20 cellular contexts compared by ENCODE assay signal in genomic region chr1:161031874-161032273, GRCh38. TPM values are rescaled to one million over a fixed set of nuclear protein-coding genes. Genes with fewer than 3 reads are reported as not detected.
DNase-seq lines count a peak whose midpoint lies in the region; ATAC-seq and TF ChIP-seq lines count a peak whose summit lies in the region.
"Had no signal": no experiment of that assay in that cellular context is flagged by ENCODE, and none has a peak within 500 bp of the region (broad histone marks: within the 10 kb centered on the region; RNA-seq: fewer than 3 reads in every experiment).

No MANE protein-coding gene starts in this region.

- DNase-seq in activated CD4-positive, alpha-beta T cell treated with anti-CD3 and anti-CD28 coated beads for 36 hours = no peak
- DNase-seq in activated CD4-positive, alpha-beta T cell treated with anti-CD3 and anti-CD28 coated beads, Interleukin-2, amount 50 U/mL, for 4 hours = no peak
- no peak for DNase-seq in activated T-helper 2 cell treated with anti-CD3 and anti-CD28 coated beads, Interferon-gamma antibody, Interleukin-2, Interleukin-4, amounts not matched to agents 10 μg/mL and 5 μg/mL and 100 μg/mL, durations not matched to agents 14 hours and 24 hours and 36 hours (ENCODE audit: low spot score)
- no peak for DNase-seq in stimulated activated effector memory CD8-positive, alpha-beta T cell treated with anti-CD3 and anti-CD28 coated beads, Interleukin-12 subunit alpha, Interleukin-12 subunit beta, amount 100 ng/mL, for 72 hours (ENCODE audit: low spot score in 2 of 2)
- no peak for DNase-seq in uterus
- DNase-seq: AML-193; CD4-positive, CD25-positive, alpha-beta regulatory T cell; COR-L47; DMS 273 treated with DMSO at 0.1 percent for 48 hours; KG1; NCI-H1417 treated with DMSO at 0.1 percent for 48 hours; NCI-H187 treated with DMSO at 0.1 percent for 48 hours; NCI-H226; NCI-H524 treated with DMSO at 0.1 percent for 48 hours; SJCRH30 had no signal

- no peak for TF ChIP-seq POLR2A in uterus (IDR thresholded peaks at IDR 0.05)

- H3K27ac Mint-ChIP-seq in activated CD4-positive, alpha-beta T cell treated with anti-CD3 and anti-CD28 coated beads for 36 hours = peak overlapping the region; percentile 53
- peak overlapping the region; percentile 55 for H3K27ac Mint-ChIP-seq in activated T-helper 2 cell treated with anti-CD3 and anti-CD28 coated beads, Interferon-gamma antibody, Interleukin-2, Interleukin-4, amounts not matched to agents 10 μg/mL and 5 μg/mL and 100 μg/mL, durations not matched to agents 14 hours and 24 hours and 36 hours
- H3K27ac Mint-ChIP-seq in dendritic cell treated with granulocyte-macrophage colony-stimulating factor and Interleukin-4, amounts not matched to agents 40 ng/mL and 50 ng/mL, for 4 days = peak overlapping the region; percentile 19
- peak overlapping the region; percentile 84 for H3K27ac Mint-ChIP-seq in stimulated activated effector memory CD8-positive, alpha-beta T cell treated with anti-CD3 and anti-CD28 coated beads, Interleukin-12 subunit alpha, Interleukin-12 subunit beta, amount 100 ng/mL, for 72 hours

- no peak for TF ChIP-seq CTCF in uterus (IDR thresholded peaks at IDR 0.05)

- peaks cover 14% of the 10 kb centered on the region for H3K36me3 Mint-ChIP-seq in activated CD4-positive, alpha-beta T cell treated with anti-CD3 and anti-CD28 coated beads for 36 hours (ENCODE audit: low read depth)
- H3K36me3 Mint-ChIP-seq in activated T-helper 2 cell treated with anti-CD3 and anti-CD28 coated beads, Interferon-gamma antibody, Interleukin-2, Interleukin-4, amounts not matched to agents 10 μg/mL and 5 μg/mL and 100 μg/mL, durations not matched to agents 14 hours and 24 hours and 36 hours (ENCODE audit: low read depth) = peaks cover 25% of the 10 kb centered on the region
- H3K36me3 Mint-ChIP-seq in dendritic cell treated with granulocyte-macrophage colony-stimulating factor and Interleukin-4, amounts not matched to agents 40 ng/mL and 50 ng/mL, for 4 days (ENCODE audit: low read depth) = no peaks in the 10 kb centered on the region
- peaks cover 13% of the 10 kb centered on the region for H3K36me3 Mint-ChIP-seq in stimulated activated effector memory CD8-positive, alpha-beta T cell treated with anti-CD3 and anti-CD28 coated beads, Interleukin-12 subunit alpha, Interleukin-12 subunit beta, amount 100 ng/mL, for 72 hours
- H3K36me3 Mint-ChIP-seq: CD4-positive, CD25-positive, alpha-beta regulatory T cell had no signal

- CTCF ChIA-PET in activated CD4-positive, alpha-beta T cell treated with anti-CD3 and anti-CD28 coated beads for 36 hours (lab: Charles Lee) = interaction anchor here (0.6 to 1.8 kb wide), 8 partner anchors 8 to 674 kb away, joined by 3 to 6 read pairs (median 3); partner anchors contain the start of gene F11R

- no peaks in the 10 kb centered on the region for H3K9me3 ChIP-seq in uterus
- H3K9me3 ChIP-seq: SJCRH30 had no signal

- H3K4me1 Mint-ChIP-seq in activated CD4-positive, alpha-beta T cell treated with anti-CD3 and anti-CD28 coated beads for 36 hours = peaks cover 26% of the 10 kb centered on the region
- peaks cover 18% of the 10 kb centered on the region for H3K4me1 Mint-ChIP-seq in activated T-helper 2 cell treated with anti-CD3 and anti-CD28 coated beads, Interferon-gamma antibody, Interleukin-2, Interleukin-4, amounts not matched to agents 10 μg/mL and 5 μg/mL and 100 μg/mL, durations not matched to agents 14 hours and 24 hours and 36 hours (ENCODE audit: low read depth)
- peaks cover 15% of the 10 kb centered on the region for H3K4me1 Mint-ChIP-seq in dendritic cell treated with granulocyte-macrophage colony-stimulating factor and Interleukin-4, amounts not matched to agents 40 ng/mL and 50 ng/mL, for 4 days (ENCODE audit: low read depth)
- H3K4me1 Mint-ChIP-seq in stimulated activated effector memory CD8-positive, alpha-beta T cell treated with anti-CD3 and anti-CD28 coated beads, Interleukin-12 subunit alpha, Interleukin-12 subunit beta, amount 100 ng/mL, for 72 hours = peaks cover 22% of the 10 kb centered on the region

- H3K9me3 Mint-ChIP-seq in activated CD4-positive, alpha-beta T cell treated with anti-CD3 and anti-CD28 coated beads for 36 hours (ENCODE audit: low read depth) = peaks cover 1% of the 10 kb centered on the region
- H3K9me3 Mint-ChIP-seq in activated T-helper 2 cell treated with anti-CD3 and anti-CD28 coated beads, Interferon-gamma antibody, Interleukin-2, Interleukin-4, amounts not matched to agents 10 μg/mL and 5 μg/mL and 100 μg/mL, durations not matched to agents 14 hours and 24 hours and 36 hours = peaks cover 4% of the 10 kb centered on the region
- no peaks in the 10 kb centered on the region for H3K9me3 Mint-ChIP-seq in dendritic cell treated with granulocyte-macrophage colony-stimulating factor and Interleukin-4, amounts not matched to agents 40 ng/mL and 50 ng/mL, for 4 days
- no peaks in the 10 kb centered on the region for H3K9me3 Mint-ChIP-seq in stimulated activated effector memory CD8-positive, alpha-beta T cell treated with anti-CD3 and anti-CD28 coated beads, Interleukin-12 subunit alpha, Interleukin-12 subunit beta, amount 100 ng/mL, for 72 hours
- H3K9me3 Mint-ChIP-seq: CD4-positive, CD25-positive, alpha-beta regulatory T cell had no signal

- H3K4me1 ChIP-seq in uterus = no peaks in the 10 kb centered on the region
- H3K4me1 ChIP-seq: SJCRH30 had no signal

- POLR2A ChIA-PET in activated CD4-positive, alpha-beta T cell treated with anti-CD3 and anti-CD28 coated beads for 36 hours (lab: Charles Lee) = no interaction called here

- H3K4me3 Mint-ChIP-seq in activated CD4-positive, alpha-beta T cell treated with anti-CD3 and anti-CD28 coated beads for 36 hours = no peak overlapping the region
- H3K4me3 Mint-ChIP-seq in activated T-helper 2 cell treated with anti-CD3 and anti-CD28 coated beads, Interferon-gamma antibody, Interleukin-2, Interleukin-4, amounts not matched to agents 10 μg/mL and 5 μg/mL and 100 μg/mL, durations not matched to agents 14 hours and 24 hours and 36 hours (ENCODE audit: low read depth) = no peak overlapping the region
- no peak overlapping the region for H3K4me3 Mint-ChIP-seq in dendritic cell treated with granulocyte-macrophage colony-stimulating factor and Interleukin-4, amounts not matched to agents 40 ng/mL and 50 ng/mL, for 4 days
- H3K4me3 Mint-ChIP-seq in stimulated activated effector memory CD8-positive, alpha-beta T cell treated with anti-CD3 and anti-CD28 coated beads, Interleukin-12 subunit alpha, Interleukin-12 subunit beta, amount 100 ng/mL, for 72 hours = no peak overlapping the region

- H3K36me3 ChIP-seq in uterus = no peaks in the 10 kb centered on the region
- H3K36me3 ChIP-seq: SJCRH30 had no signal

- H3K27me3 Mint-ChIP-seq in activated CD4-positive, alpha-beta T cell treated with anti-CD3 and anti-CD28 coated beads for 36 hours = no peaks in the 10 kb centered on the region
- H3K27me3 Mint-ChIP-seq in activated T-helper 2 cell treated with anti-CD3 and anti-CD28 coated beads, Interferon-gamma antibody, Interleukin-2, Interleukin-4, amounts not matched to agents 10 μg/mL and 5 μg/mL and 100 μg/mL, durations not matched to agents 14 hours and 24 hours and 36 hours (ENCODE audit: low read depth) = no peaks in the 10 kb centered on the region
- H3K27me3 Mint-ChIP-seq in dendritic cell treated with granulocyte-macrophage colony-stimulating factor and Interleukin-4, amounts not matched to agents 40 ng/mL and 50 ng/mL, for 4 days = no peaks in the 10 kb centered on the region
- H3K27me3 Mint-ChIP-seq: CD4-positive, CD25-positive, alpha-beta regulatory T cell had no signal

- ATAC-seq in activated CD4-positive, alpha-beta T cell treated with anti-CD3 and anti-CD28 coated beads for 36 hours = no peak
- no peak for ATAC-seq in stimulated activated effector memory CD8-positive, alpha-beta T cell treated with anti-CD3 and anti-CD28 coated beads, Interleukin-12 subunit alpha, Interleukin-12 subunit beta, amount 100 ng/mL, for 72 hours
- no peak for ATAC-seq in HG03039 (IDR thresholded peaks at IDR 0.05; ENCODE audit: unreplicated experiment)
- ATAC-seq in HG03097 (IDR thresholded peaks at IDR 0.05; ENCODE audit: low FRiP score, unreplicated experiment) = no peak

- no peak overlapping the region for H3K27ac ChIP-seq in uterus
- H3K27ac ChIP-seq: 22Rv1, SJCRH30 had no signal

- H3K4me3 ChIP-seq in uterus = no peak overlapping the region
- H3K4me3 ChIP-seq: SJCRH30 had no signal

- no peaks in the 10 kb centered on the region for H3K27me3 ChIP-seq in uterus
- H3K27me3 ChIP-seq: SJCRH30 had no signal

- intact Hi-C loops in activated CD4-positive, alpha-beta T cell treated with anti-CD3 and anti-CD28 coated beads for 36 hours (cut with DNase I, micrococcal nuclease) = no loop called here
- intact Hi-C loops in activated T-helper 2 cell treated with anti-CD3 and anti-CD28 coated beads, Interferon-gamma antibody, Interleukin-2, Interleukin-4, amounts not matched to agents 10 μg/mL and 5 μg/mL and 100 μg/mL, durations not matched to agents 14 hours and 24 hours and 36 hours (cut with micrococcal nuclease) = loop anchor here (1.0 to 5.0 kb wide), 2 partner anchors 19 to 35 kb away; no protein-coding TSS in a partner anchor
- intact Hi-C loops in dendritic cell treated with granulocyte-macrophage colony-stimulating factor and Interleukin-4, amounts not matched to agents 40 ng/mL and 50 ng/mL, for 4 days (cut with micrococcal nuclease) = no loop called here
- intact Hi-C loops in uterus (cut with DNase I; ENCODE audit: low total_unique reads) = no loop called here

RNA-seq across cellular contexts. Expression of gene TSTD1, which starts 6.9 kb away (rescaled TPM):
- total RNA-seq in activated CD4-positive, alpha-beta T cell treated with anti-CD3 and anti-CD28 coated beads for 36 hours = 10 to 100 TPM; 26.0 to 42.8 TPM
- 49.0 and 49.1 TPM in 2 replicates for total RNA-seq in activated T-helper 2 cell treated with anti-CD3 and anti-CD28 coated beads, Interferon-gamma antibody, Interleukin-2, Interleukin-4, amounts not matched to agents 10 μg/mL and 5 μg/mL and 100 μg/mL, durations not matched to agents 14 hours and 24 hours and 36 hours
- 10 to 100 TPM in 1 of 4 donors, 1 to 10 TPM in 1, not detected in 2; 5.6 to 20.3 TPM for total RNA-seq in uterus
- total RNA-seq: H4, SJCRH30 had no signal

RNA-seq across cellular contexts. Expression of gene F11R, which starts 10.9 kb away (rescaled TPM):
- 10 to 100 TPM; 16.9 to 25.2 TPM for total RNA-seq in activated CD4-positive, alpha-beta T cell treated with anti-CD3 and anti-CD28 coated beads for 36 hours
- 15.4 and 15.5 TPM in 2 replicates for total RNA-seq in activated T-helper 2 cell treated with anti-CD3 and anti-CD28 coated beads, Interferon-gamma antibody, Interleukin-2, Interleukin-4, amounts not matched to agents 10 μg/mL and 5 μg/mL and 100 μg/mL, durations not matched to agents 14 hours and 24 hours and 36 hours
- 10 to 100 TPM; 22.6 to 45.3 (median 26.6) TPM for total RNA-seq in uterus
- total RNA-seq: SJCRH30 had no signal

RNA-seq across cellular contexts. Expression of gene USF1, which starts 13.9 kb away (rescaled TPM):
- 10 to 100 TPM; 34.5 to 42.8 TPM for total RNA-seq in activated CD4-positive, alpha-beta T cell treated with anti-CD3 and anti-CD28 coated beads for 36 hours
- 49.1 and 53.2 TPM in 2 replicates for total RNA-seq in activated T-helper 2 cell treated with anti-CD3 and anti-CD28 coated beads, Interferon-gamma antibody, Interleukin-2, Interleukin-4, amounts not matched to agents 10 μg/mL and 5 μg/mL and 100 μg/mL, durations not matched to agents 14 hours and 24 hours and 36 hours
- 10 to 100 TPM; 20.7 to 71.8 (median 44.2) TPM for total RNA-seq in uterus

RNA-seq across cellular contexts. Expression of gene ARHGAP30, which starts 37.8 kb away (rescaled TPM):
- 100 to 1,000 TPM; 125 to 165 TPM for total RNA-seq in activated CD4-positive, alpha-beta T cell treated with anti-CD3 and anti-CD28 coated beads for 36 hours
- 161 and 170 TPM in 2 replicates for total RNA-seq in activated T-helper 2 cell treated with anti-CD3 and anti-CD28 coated beads, Interferon-gamma antibody, Interleukin-2, Interleukin-4, amounts not matched to agents 10 μg/mL and 5 μg/mL and 100 μg/mL, durations not matched to agents 14 hours and 24 hours and 36 hours
- 1 to 10 TPM in 3 of 4 donors, under 1 TPM in 1; 0.88 to 3.4 (median 2.6) TPM for total RNA-seq in uterus

RNA-seq across cellular contexts. Expression of gene NECTIN4, which starts 57.5 kb away (rescaled TPM):
- total RNA-seq in activated CD4-positive, alpha-beta T cell treated with anti-CD3 and anti-CD28 coated beads for 36 hours = not detected
- 0.05 TPM in 1 of 2 replicates, not detected in the other for total RNA-seq in activated T-helper 2 cell treated with anti-CD3 and anti-CD28 coated beads, Interferon-gamma antibody, Interleukin-2, Interleukin-4, amounts not matched to agents 10 μg/mL and 5 μg/mL and 100 μg/mL, durations not matched to agents 14 hours and 24 hours and 36 hours
- total RNA-seq in uterus = 1 to 10 TPM in 1 of 4 donors, not detected in 3; 2.1 TPM
- total RNA-seq: CD4-positive, CD25-positive, alpha-beta regulatory T cell had no signal

Comparison
In these comparisons a context has a peak if more than half of its experiments do, and no peak if none do; other contexts are left out.
1. H3K27ac Mint-ChIP-seq: peak in every context shown above with its lines; median percentile 84 in stimulated activated effector memory CD8-positive, alpha-beta T cell treated with anti-CD3 and anti-CD28 coated beads, Interleukin-12 subunit alpha, Interleukin-12 subunit beta, amount 100 ng/mL, for 72 hours; 55 in activated T-helper 2 cell treated with anti-CD3 and anti-CD28 coated beads, Interferon-gamma antibody, Interleukin-2, Interleukin-4, amounts not matched to agents 10 μg/mL and 5 μg/mL and 100 μg/mL, durations not matched to agents 14 hours and 24 hours and 36 hours; 53 in activated CD4-positive, alpha-beta T cell treated with anti-CD3 and anti-CD28 coated beads for 36 hours; 19 in dendritic cell treated with granulocyte-macrophage colony-stimulating factor and Interleukin-4, amounts not matched to agents 40 ng/mL and 50 ng/mL, for 4 days.